Comparison of ENCODE assay signal across 8 cellular contexts in genomic region chr1:211643324-211644212, GRCh38. TPM values are rescaled to one million over a fixed set of nuclear protein-coding genes. Genes with fewer than 3 reads are reported as not detected.
DNase-seq lines count a peak whose midpoint lies in the region; ATAC-seq lines count a peak whose summit lies in the region.

No MANE protein-coding gene starts in this region.

- H3K4me1 ChIP-seq in CD4-positive, alpha-beta memory T cell (ENCODE audit: insufficient read depth, low read length): peaks cover 11% of the 10 kb centered on the region
- peaks cover 20% of the 10 kb centered on the region for H3K4me1 ChIP-seq in GM23248 (ENCODE audit: insufficient read depth)

- ATAC-seq in left cardiac atrium (peak; percentile 74 to 75), GM21786 (IDR thresholded peaks at IDR 0.05; ENCODE audit: unreplicated experiment) (no peak)
- ATAC-seq in stimulated activated memory B cell treated with anti-CD40 and anti-IgM and Interleukin-4, amounts not matched to agents 10 μg/mL and 1 μg/mL and 100 μg/mL, for 72 hours: peak; percentile 28

- H3K27me3 ChIP-seq in CD4-positive, alpha-beta memory T cell (ENCODE audit: insufficient read depth, low read length): no peaks in the 10 kb centered on the region
- no peaks in the 10 kb centered on the region for H3K27me3 ChIP-seq in GM23248 (replicated peaks; ENCODE audit: insufficient read depth)

- no peak overlapping the region for H3K4me3 ChIP-seq in CD4-positive, alpha-beta memory T cell (ENCODE audit: low read length in 2 of 2)
- H3K4me3 ChIP-seq in GM23248: no peak overlapping the region

- H3K27me3 Mint-ChIP-seq in CD4-positive, alpha-beta memory T cell: peaks cover 0 to 2% of the 10 kb centered on the region in 2 donors
- no peaks in the 10 kb centered on the region for H3K27me3 Mint-ChIP-seq in activated CD4-positive, alpha-beta memory T cell treated with anti-CD3 and anti-CD28 coated beads for 36 hours
- no peaks in the 10 kb centered on the region for H3K27me3 Mint-ChIP-seq in stimulated activated memory B cell treated with anti-CD40 and anti-IgM and Interleukin-4, amounts not matched to agents 10 μg/mL and 1 μg/mL and 100 μg/mL, for 72 hours

- in situ Hi-C loops in GM23248 (cut with MboI): no loop called here

- H3K9me3 ChIP-seq in CD4-positive, alpha-beta memory T cell (ENCODE audit: control insufficient read depth in 1 of 2, low read length in 2 of 2): no peaks in the 10 kb centered on the region
- H3K9me3 ChIP-seq in GM23248 (ENCODE audit: low read depth): no peaks in the 10 kb centered on the region

- no peaks in the 10 kb centered on the region for H4K20me1 ChIP-seq in GM23248 (ENCODE audit: insufficient read depth)

- peak overlapping the region in 1 of 7 donors; percentile 1 for H3K27ac Mint-ChIP-seq in CD4-positive, alpha-beta memory T cell
- no peak overlapping the region for H3K27ac Mint-ChIP-seq in activated CD4-positive, alpha-beta memory T cell treated with anti-CD3 and anti-CD28 coated beads for 36 hours
- H3K27ac Mint-ChIP-seq in stimulated activated memory B cell treated with anti-CD40 and anti-IgM and Interleukin-4, amounts not matched to agents 10 μg/mL and 1 μg/mL and 100 μg/mL, for 72 hours: no peak overlapping the region

- H3F3A ChIP-seq in GM23248 (ENCODE audit: insufficient read depth): peaks cover 18% of the 10 kb centered on the region

- CTCF ChIA-PET in CD4-positive, alpha-beta memory T cell (lab: Charles Lee; ENCODE audit: partially characterized antibody): interaction anchor here (1.5 to 2.2 kb wide), 2 partner anchors 8 to 11 kb away, joined by 3 to 13 read pairs; no protein-coding TSS in a partner anchor
- CTCF ChIA-PET in activated CD4-positive, alpha-beta memory T cell treated with anti-CD3 and anti-CD28 coated beads for 36 hours (lab: Charles Lee): interaction anchor here (0.7 to 1.3 kb wide), 3 partner anchors 11 to 363 kb away, joined by 3 read pairs; no protein-coding TSS in a partner anchor

- H3K27ac ChIP-seq in CD4-positive, alpha-beta memory T cell (ENCODE audit: low read depth, low read length): no peak overlapping the region
- H3K27ac ChIP-seq in GM23248: no peak overlapping the region

- intact Hi-C loops in CD4-positive, alpha-beta memory T cell (cut with micrococcal nuclease): no loop called here
- intact Hi-C loops in activated CD4-positive, alpha-beta memory T cell treated with anti-CD3 and anti-CD28 coated beads for 36 hours (cut with micrococcal nuclease): no loop called here
- intact Hi-C loops in left cardiac atrium (cut with DNase I): loop anchor here in 1 of 2 donors (5.0 kb wide), 1 partner anchor 61 kb away; no protein-coding TSS in a partner anchor

- H3K9ac ChIP-seq in GM23248: no peak overlapping the region

- no peaks in the 10 kb centered on the region for H3K9me3 Mint-ChIP-seq in CD4-positive, alpha-beta memory T cell
- H3K9me3 Mint-ChIP-seq in activated CD4-positive, alpha-beta memory T cell treated with anti-CD3 and anti-CD28 coated beads for 36 hours: no peaks in the 10 kb centered on the region
- H3K9me3 Mint-ChIP-seq in stimulated activated memory B cell treated with anti-CD40 and anti-IgM and Interleukin-4, amounts not matched to agents 10 μg/mL and 1 μg/mL and 100 μg/mL, for 72 hours: no peaks in the 10 kb centered on the region

- 58 to 62% methylated on average over 20 of the region's 20 CpGs for WGBS in GM23248 (ENCODE audit: low coverage in 1 of 2, low lambda C conversion rate in 2 of 2, missing lambda C conversion rate in 2 of 2), 2 experiments

- no peak overlapping the region for H2AFZ ChIP-seq in GM23248

- no peaks in the 10 kb centered on the region for H3K9me2 ChIP-seq in GM23248 (ENCODE audit: insufficient read depth)

- H3K36me3 Mint-ChIP-seq in CD4-positive, alpha-beta memory T cell: no peaks in the 10 kb centered on the region
- H3K36me3 Mint-ChIP-seq in activated CD4-positive, alpha-beta memory T cell treated with anti-CD3 and anti-CD28 coated beads for 36 hours: no peaks in the 10 kb centered on the region
- H3K36me3 Mint-ChIP-seq in stimulated activated memory B cell treated with anti-CD40 and anti-IgM and Interleukin-4, amounts not matched to agents 10 μg/mL and 1 μg/mL and 100 μg/mL, for 72 hours: no peaks in the 10 kb centered on the region

- H3K36me3 ChIP-seq in CD4-positive, alpha-beta memory T cell (ENCODE audit: insufficient read depth, low read length): no peaks in the 10 kb centered on the region
- no peaks in the 10 kb centered on the region for H3K36me3 ChIP-seq in GM23248 (ENCODE audit: low read depth)

- POLR2A ChIA-PET in CD4-positive, alpha-beta memory T cell (lab: Charles Lee; ENCODE audit: partially characterized antibody): no interaction called here
- POLR2A ChIA-PET in activated CD4-positive, alpha-beta memory T cell treated with anti-CD3 and anti-CD28 coated beads for 36 hours (lab: Charles Lee): no interaction called here

- H3K4me2 ChIP-seq in GM23248 (ENCODE audit: unreplicated experiment): no peak overlapping the region

- peaks cover 8 to 14% (median 10%) of the 10 kb centered on the region in 4 donors for H3K4me1 Mint-ChIP-seq in CD4-positive, alpha-beta memory T cell
- peaks cover 10% of the 10 kb centered on the region for H3K4me1 Mint-ChIP-seq in activated CD4-positive, alpha-beta memory T cell treated with anti-CD3 and anti-CD28 coated beads for 36 hours (ENCODE audit: low read depth)
- no peaks in the 10 kb centered on the region for H3K4me1 Mint-ChIP-seq in stimulated activated memory B cell treated with anti-CD40 and anti-IgM and Interleukin-4, amounts not matched to agents 10 μg/mL and 1 μg/mL and 100 μg/mL, for 72 hours

- DNase-seq in CD4-positive, alpha-beta memory T cell: peak in 3 of 5 donors; percentile 11 to 24 (median 18)
- peak; percentile 1 for DNase-seq in NCI-H1417 treated with DMSO at 0.1 percent for 48 hours (lab: John Stamatoyannopoulos, UW)
- DNase-seq in activated CD4-positive, alpha-beta memory T cell treated with anti-CD3 and anti-CD28 coated beads for 36 hours: peak; percentile 23
- no peak for DNase-seq in left cardiac atrium
- no peak for DNase-seq in hippocampal formation (lab: John Stamatoyannopoulos, UW)
- DNase-seq in GM23248: no peak

- no peaks in the 10 kb centered on the region for H3K79me2 ChIP-seq in GM23248 (ENCODE audit: insufficient read depth)

- H3K4me3 Mint-ChIP-seq in CD4-positive, alpha-beta memory T cell: peak overlapping the region in 3 of 8 donors; percentile 2 to 40 (median 13)
- H3K4me3 Mint-ChIP-seq in activated CD4-positive, alpha-beta memory T cell treated with anti-CD3 and anti-CD28 coated beads for 36 hours: no peak overlapping the region
- no peak overlapping the region for H3K4me3 Mint-ChIP-seq in stimulated activated memory B cell treated with anti-CD40 and anti-IgM and Interleukin-4, amounts not matched to agents 10 μg/mL and 1 μg/mL and 100 μg/mL, for 72 hours

RNA-seq across cellular contexts. Expression of gene NEK2, which starts 31.9 kb away (rescaled TPM):
- not detected for total RNA-seq in CD4-positive, alpha-beta memory T cell
- polyA plus RNA-seq in CD4-positive, alpha-beta memory T cell: not detected
- total RNA-seq in activated CD4-positive, alpha-beta memory T cell treated with anti-CD3 and anti-CD28 coated beads for 36 hours: 10 to 100 TPM; 42.4 to 45.9 TPM
- under 1 TPM; 0.18 to 0.68 TPM for total RNA-seq in left cardiac atrium
- 11.3 and 13.8 TPM in 2 replicates for total RNA-seq in GM23248 (2014; rRNA removed; shearing (Covaris generic))
- 10.6 TPM in 2 replicates for polyA plus RNA-seq in GM23248 (2016; fragmentation: Nextera tagmentation; extraction: Ambion mirVana)

Comparison
In these comparisons a context has a peak if more than half of its experiments do, and no peak if none do; other contexts are left out.
1. DNase-seq: peak in CD4-positive, alpha-beta memory T cell (3 of 5), NCI-H1417 treated with DMSO at 0.1 percent for 48 hours (single experiment) and activated CD4-positive, alpha-beta memory T cell treated with anti-CD3 and anti-CD28 coated beads for 36 hours (single experiment); none in left cardiac atrium (single experiment), hippocampal formation (0 of 2) and GM23248 (single experiment).